Comparison of ENCODE assay signal across 11 cellular contexts in the genomic region with DNA sequence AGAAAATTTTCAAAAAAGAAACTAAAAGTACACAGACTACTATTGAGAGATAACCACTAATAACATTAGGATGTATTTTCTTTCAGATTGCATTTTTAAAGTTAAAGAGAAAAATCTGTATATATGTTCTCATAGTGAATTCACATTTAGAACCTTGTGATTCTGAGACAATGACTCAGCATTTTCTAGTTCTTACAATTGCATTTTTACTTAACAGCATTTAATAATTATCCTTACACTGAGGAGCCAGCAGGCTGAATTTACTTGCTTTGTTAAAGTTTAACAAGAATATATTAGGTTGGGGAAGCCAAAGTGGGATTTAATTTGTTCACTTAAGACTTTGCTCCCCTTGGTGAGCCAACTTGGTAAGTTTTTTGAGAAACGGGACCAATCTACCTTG. TPM values are rescaled to one million over a fixed set of nuclear protein-coding genes. Genes with fewer than 3 reads are reported as not detected.
DNase-seq lines count a peak whose midpoint lies in the region; ATAC-seq and TF ChIP-seq lines count a peak whose summit lies in the region.
"Had no signal": no experiment of that assay in that cellular context is flagged by ENCODE, and none has a peak within 500 bp of the region (broad histone marks: within the 10 kb centered on the region; RNA-seq: fewer than 3 reads in every experiment).

No MANE protein-coding gene starts in this region.

- peaks cover 34% of the 10 kb centered on the region for H3K4me1 Mint-ChIP-seq in chondrocyte (ENCODE audit: low read depth)
- H3K4me1 Mint-ChIP-seq in natural killer cell treated with Interleukin-12 subunit alpha and Interleukin-12 subunit beta and Interleukin-15 and Interleukin-18, amount 100 ng/mL, for 72 hours (ENCODE audit: low read depth in 2 of 2), result peaks cover 7 to 8% of the 10 kb centered on the region in 2 donors

- BruUV-seq in A673 (replicated peaks; lab: Mats Ljungman, UMichigan), result no TSS peak

- DNase-seq in A673 (ENCODE audit: low spot score) (peak; percentile 41), M059J (ENCODE audit: low read depth) (peak; percentile 18), chondrocyte (ENCODE audit: low spot score) (no peak), testis (no peak), germinal center (ENCODE audit: low spot score) (no peak), C1 segment of cervical spinal cord (lab: John Stamatoyannopoulos, UW) (no peak)
- DNase-seq in natural killer cell treated with Interleukin-12 subunit alpha and Interleukin-12 subunit beta and Interleukin-15 and Interleukin-18, amount 100 ng/mL, for 72 hours (ENCODE audit: low spot score), result no peak
- DNase-seq: pancreas had no signal

- POLR2A ChIA-PET in A673 (lab: Charles Lee; ENCODE audit: low non-redundant PET), result no interaction called here

- H3K4me1 ChIP-seq in A673 (ENCODE audit: insufficient read depth, low read length, poor library complexity, severe bottlenecking) (peaks cover 14% of the 10 kb centered on the region), liver (ENCODE audit: control insufficient read depth in 4 of 4, insufficient read depth in 4 of 4, low read length in 3 of 4) (peaks cover 4 to 32% (median 13%) of the 10 kb centered on the region in 4 donors), testis (peaks cover under 1% of the 10 kb centered on the region)

- H3K27ac ChIP-seq in A673 (ENCODE audit: low read depth, low read length, poor library complexity, severe bottlenecking), result peak overlapping the region; percentile 61
- H3K27ac ChIP-seq in liver (ENCODE audit: low read depth in 1 of 2, low read length in 2 of 2), result no peak overlapping the region
- H3K27ac ChIP-seq in testis, result peak overlapping the region in 1 of 2 donors; percentile 62
- H3K27ac ChIP-seq: BLaER1, pancreas had no signal

- TF ChIP-seq CTCF in A673 (conservative IDR thresholded peaks at IDR 0.05; ENCODE audit: low read depth, low read length), result no peak
- TF ChIP-seq CTCF in chondrocyte (IDR thresholded peaks at IDR 0.05), result no peak
- TF ChIP-seq CTCF in liver (IDR thresholded peaks at IDR 0.05; ENCODE audit: low read depth, low read length, missing input control), result no peak
- no peak for TF ChIP-seq CTCF in testis (IDR thresholded peaks at IDR 0.05)

- ATAC-seq in natural killer cell treated with Interleukin-12 subunit alpha and Interleukin-12 subunit beta and Interleukin-15 and Interleukin-18, amount 100 ng/mL, for 72 hours, result no peak
- ATAC-seq: pancreas had no signal

- H3K27me3 ChIP-seq in A673 (replicated peaks; ENCODE audit: insufficient read depth, low read depth, low read length, poor library complexity) (no peaks in the 10 kb centered on the region), liver (ENCODE audit: control insufficient read depth in 4 of 4, insufficient read depth in 4 of 4, low read length in 3 of 4) (no peaks in the 10 kb centered on the region), testis (no peaks in the 10 kb centered on the region)
- H3K27me3 ChIP-seq: pancreas had no signal

- no peak overlapping the region for H3K4me3 Mint-ChIP-seq in chondrocyte (ENCODE audit: unreplicated experiment)
- H3K4me3 Mint-ChIP-seq in natural killer cell treated with Interleukin-12 subunit alpha and Interleukin-12 subunit beta and Interleukin-15 and Interleukin-18, amount 100 ng/mL, for 72 hours, result no peak overlapping the region
- H3K4me3 Mint-ChIP-seq: activated T-helper 1 cell treated with anti-CD3 and anti-CD28 coated beads, Interleukin-12 subunit alpha, Interleukin-12 subunit beta, Interleukin-2, Interleukin-4 antibody, amounts not matched to agents 30 ng/mL and 10 ng/mL and 1 ng/mL, durations not matched to agents 14 hours and 24 hours and 36 hours had no signal

- H3K9me3 Mint-ChIP-seq in chondrocyte (ENCODE audit: low read depth), result no peaks in the 10 kb centered on the region
- no peaks in the 10 kb centered on the region for H3K9me3 Mint-ChIP-seq in natural killer cell treated with Interleukin-12 subunit alpha and Interleukin-12 subunit beta and Interleukin-15 and Interleukin-18, amount 100 ng/mL, for 72 hours
- H3K9me3 Mint-ChIP-seq: activated T-helper 1 cell treated with anti-CD3 and anti-CD28 coated beads, Interleukin-12 subunit alpha, Interleukin-12 subunit beta, Interleukin-2, Interleukin-4 antibody, amounts not matched to agents 30 ng/mL and 10 ng/mL and 1 ng/mL, durations not matched to agents 14 hours and 24 hours and 36 hours had no signal

- CTCF ChIA-PET in A673 (lab: Charles Lee), result no interaction called here

- TF ChIP-seq POLR2A in testis (IDR thresholded peaks at IDR 0.05), result no peak

- H3K36me3 Mint-ChIP-seq in chondrocyte (ENCODE audit: low read depth), result no peaks in the 10 kb centered on the region
- no peaks in the 10 kb centered on the region for H3K36me3 Mint-ChIP-seq in natural killer cell treated with Interleukin-12 subunit alpha and Interleukin-12 subunit beta and Interleukin-15 and Interleukin-18, amount 100 ng/mL, for 72 hours

- H3K9me3 ChIP-seq in A673 (ENCODE audit: low read depth, low read length, poor library complexity, severe bottlenecking), result no peaks in the 10 kb centered on the region
- no peaks in the 10 kb centered on the region for H3K9me3 ChIP-seq in liver (ENCODE audit: control insufficient read depth in 4 of 4, low read length in 3 of 4)
- H3K9me3 ChIP-seq in testis, result no peaks in the 10 kb centered on the region
- H3K9me3 ChIP-seq: BLaER1, pancreas had no signal

- intact Hi-C loops in A673 (cut with micrococcal nuclease; ENCODE audit: unreplicated experiment) (no loop called here), testis (cut with DNase I; ENCODE audit: low total_unique reads) (no loop called here)

- H3K9ac ChIP-seq in liver (ENCODE audit: low read depth in 1 of 2, low read length in 2 of 2), result no peak overlapping the region
- H3K9ac ChIP-seq: BLaER1 had no signal

- no peak for TF ChIP-seq RAD21 in liver (IDR thresholded peaks at IDR 0.05)

- no peaks in the 10 kb centered on the region for H3K27me3 Mint-ChIP-seq in chondrocyte (ENCODE audit: low read depth)
- H3K27me3 Mint-ChIP-seq in natural killer cell treated with Interleukin-12 subunit alpha and Interleukin-12 subunit beta and Interleukin-15 and Interleukin-18, amount 100 ng/mL, for 72 hours, result no peaks in the 10 kb centered on the region

- H3K36me3 ChIP-seq in A673 (ENCODE audit: insufficient read depth, low read length, poor library complexity, severe bottlenecking) (no peaks in the 10 kb centered on the region), liver (ENCODE audit: control insufficient read depth in 4 of 4, insufficient read depth in 3 of 4, low read depth in 1 of 4, low read length in 3 of 4) (no peaks in the 10 kb centered on the region), testis (ENCODE audit: low read depth, missing control alignments) (no peaks in the 10 kb centered on the region)
- H3K36me3 ChIP-seq: BLaER1, pancreas had no signal

- H3K27ac Mint-ChIP-seq in chondrocyte (ENCODE audit: unreplicated experiment), result peak overlapping the region; percentile 73
- peak overlapping the region in 1 of 2 donors; percentile 21 for H3K27ac Mint-ChIP-seq in natural killer cell treated with Interleukin-12 subunit alpha and Interleukin-12 subunit beta and Interleukin-15 and Interleukin-18, amount 100 ng/mL, for 72 hours
- H3K27ac Mint-ChIP-seq: activated T-helper 1 cell treated with anti-CD3 and anti-CD28 coated beads, Interleukin-12 subunit alpha, Interleukin-12 subunit beta, Interleukin-2, Interleukin-4 antibody, amounts not matched to agents 30 ng/mL and 10 ng/mL and 1 ng/mL, durations not matched to agents 14 hours and 24 hours and 36 hours had no signal

- 24% methylated on average over 1 of the region's 1 CpG for whole genome bisulfite sequencing in liver
- 52 to 57% methylated on average over 1 of the region's 1 CpG for WGBS in testis, 2 donors

- H3K4me3 ChIP-seq in A673 (ENCODE audit: low read depth, low read length, poor library complexity, severe bottlenecking), result no peak overlapping the region
- peak overlapping the region in 2 of 3 donors; percentile 5 to 49 for H3K4me3 ChIP-seq in liver (ENCODE audit: low read depth in 1 of 3, low read length in 3 of 3)
- no peak overlapping the region for H3K4me3 ChIP-seq in testis
- H3K4me3 ChIP-seq: BLaER1, pancreas had no signal

TF ChIP-seq in liver, 16 proteins besides CTCF, POLR2A, EP300 and RAD21 (continues in another document):
- TF ChIP-seq, protein P1, sequence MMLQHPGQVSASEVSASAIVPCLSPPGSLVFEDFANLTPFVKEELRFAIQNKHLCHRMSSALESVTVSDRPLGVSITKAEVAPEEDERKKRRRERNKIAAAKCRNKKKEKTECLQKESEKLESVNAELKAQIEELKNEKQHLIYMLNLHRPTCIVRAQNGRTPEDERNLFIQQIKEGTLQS (IDR thresholded peaks at IDR 0.05), result no peak
- TF ChIP-seq SP1 (IDR thresholded peaks at IDR 0.05) (no peak), EGR1 (IDR thresholded peaks at IDR 0.05; ENCODE audit: low read depth in 2 of 2) (no peak)
- TF ChIP-seq, protein P2, sequence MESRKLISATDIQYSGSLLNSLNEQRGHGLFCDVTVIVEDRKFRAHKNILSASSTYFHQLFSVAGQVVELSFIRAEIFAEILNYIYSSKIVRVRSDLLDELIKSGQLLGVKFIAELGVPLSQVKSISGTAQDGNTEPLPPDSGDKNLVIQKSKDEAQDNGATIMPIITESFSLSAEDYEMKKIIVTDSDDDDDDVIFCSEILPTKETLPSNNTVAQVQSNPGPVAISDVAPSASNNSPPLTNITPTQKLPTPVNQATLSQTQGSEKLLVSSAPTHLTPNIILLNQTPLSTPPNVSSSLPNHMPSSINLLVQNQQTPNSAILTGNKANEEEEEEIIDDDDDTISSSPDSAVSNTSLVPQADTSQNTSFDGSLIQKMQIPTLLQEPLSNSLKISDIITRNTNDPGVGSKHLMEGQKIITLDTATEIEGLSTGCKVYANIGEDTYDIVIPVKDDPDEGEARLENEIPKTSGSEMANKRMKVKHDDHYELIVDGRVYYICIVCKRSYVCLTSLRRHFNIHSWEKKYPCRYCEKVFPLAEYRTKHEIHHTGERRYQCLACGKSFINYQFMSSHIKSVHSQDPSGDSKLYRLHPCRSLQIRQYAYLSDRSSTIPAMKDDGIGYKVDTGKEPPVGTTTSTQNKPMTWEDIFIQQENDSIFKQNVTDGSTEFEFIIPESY (IDR thresholded peaks at IDR 0.05), result no peak

RNA-seq across cellular contexts. Expression of a gene that starts 4.5 kb away (rescaled TPM):
- total RNA-seq in A673 (2021), result 6.6 and 8.2 TPM in 2 replicates
- 5.4 and 18.0 TPM in 2 replicates for total RNA-seq in M059J (2014; rRNA removed; shearing (Covaris generic))
- total RNA-seq in chondrocyte, result 8.9 to 12.4 TPM (median 10.7 TPM) in 3 replicates
- 10 to 100 TPM; 10.1 to 29.8 TPM for total RNA-seq in liver
- polyA plus RNA-seq in liver, result 1 to 10 TPM; 5.7 to 8.0 TPM
- total RNA-seq in natural killer cell treated with Interleukin-12 subunit alpha and Interleukin-12 subunit beta and Interleukin-15 and Interleukin-18, amount 100 ng/mL, for 72 hours, result 1 to 10 TPM; 3.9 to 5.8 TPM
- 10 to 100 TPM; 21.6 to 44.5 TPM for total RNA-seq in testis
- 12.9 TPM for polyA plus RNA-seq in testis (ENCODE audit: insufficient read depth, low read depth, low replicate concordance)

RNA-seq across cellular contexts. Expression of a gene that starts 21.8 kb away (rescaled TPM):
- total RNA-seq in A673 (2021) (27.2 and 28.8 TPM in 2 replicates), chondrocyte (41.3 to 47.3 TPM (median 45.6 TPM) in 3 replicates), liver (10 to 100 TPM; 21.7 to 33.4 TPM), testis (10 to 100 TPM; 57.1 to 68.9 TPM)
- total RNA-seq in M059J (2014; rRNA removed; shearing (Covaris generic)), result 57.3 and 69.8 TPM in 2 replicates
- polyA plus RNA-seq in liver (10 to 100 TPM; 13.7 to 29.8 TPM), testis (ENCODE audit: insufficient read depth, low read depth, low replicate concordance) (67.3 TPM)
- total RNA-seq in natural killer cell treated with Interleukin-12 subunit alpha and Interleukin-12 subunit beta and Interleukin-15 and Interleukin-18, amount 100 ng/mL, for 72 hours, result 10 to 100 TPM; 32.7 to 33.1 TPM

Comparison
In these comparisons a context has a peak if more than half of its experiments do, and no peak if none do; other contexts are left out.
1. DNase-seq: peak in A673 (single experiment) and M059J (single experiment); none in chondrocyte (single experiment), natural killer cell treated with Interleukin-12 subunit alpha and Interleukin-12 subunit beta and Interleukin-15 and Interleukin-18, amount 100 ng/mL, for 72 hours (single experiment), testis (single experiment), germinal center (single experiment) and C1 segment of cervical spinal cord (0 of 14).
2. H3K4me3 ChIP-seq: peak in liver (2 of 3); none in A673 (single experiment) and testis (0 of 2).